Comparison of ENCODE assay signal across 12 cellular contexts in genomic region chr6:82712826-82713225, GRCh38.
DNase-seq lines count a peak whose midpoint lies in the region; ATAC-seq and TF ChIP-seq lines count a peak whose summit lies in the region.
"Had no signal": no experiment of that assay in that cellular context is flagged by ENCODE, and none has a peak within 500 bp of the region (broad histone marks: within the 10 kb centered on the region; RNA-seq: fewer than 3 reads in every experiment).

No MANE protein-coding gene starts in this region.

- peaks cover 14% of the 10 kb centered on the region for H3K9me3 Mint-ChIP-seq in progenitor cell of endocrine pancreas (ENCODE audit: low read depth)
- no peaks in the 10 kb centered on the region for H3K9me3 Mint-ChIP-seq in activated CD4-positive, alpha-beta memory T cell treated with anti-CD3 and anti-CD28 coated beads, Interleukin-2, amount 10 ng/mL, durations not matched to agents 7 days and 5 days

- POLR2A ChIA-PET in activated CD4-positive, alpha-beta memory T cell treated with anti-CD3 and anti-CD28 coated beads, Interleukin-2, amount 10 ng/mL, durations not matched to agents 7 days and 5 days (lab: Charles Lee): no interaction called here

- DNase-seq in NCI-H2196 (lab: John Stamatoyannopoulos, UW; ENCODE audit: unreplicated experiment) (peak; percentile 3), NCI-H2196 treated with DMSO at 0.1 percent for 48 hours (lab: John Stamatoyannopoulos, UW; ENCODE audit: unreplicated experiment) (no peak), KBM-7 (peak; percentile 30), amniotic epithelial cell (ENCODE audit: low read depth) (peak; percentile 6), progenitor cell of endocrine pancreas (ENCODE audit: low spot score, unreplicated experiment) (no peak), SK-N-DZ (ENCODE audit: low spot score) (no peak)
- DNase-seq in activated CD4-positive, alpha-beta memory T cell treated with anti-CD3 and anti-CD28 coated beads, Interleukin-2, amount 10 ng/mL, durations not matched to agents 7 days and 5 days: no peak
- DNase-seq: activated T-cell treated with anti-CD3 and anti-CD28 coated beads, Interleukin-2, amount 50 U/mL, for 24 hours; NCI-H524; ovary had no signal

- peak; percentile 60 for TF ChIP-seq CTCF in progenitor cell of endocrine pancreas (IDR thresholded peaks at IDR 0.05; ENCODE audit: unreplicated experiment)

- H3K27me3 Mint-ChIP-seq in progenitor cell of endocrine pancreas: no peaks in the 10 kb centered on the region
- H3K27me3 Mint-ChIP-seq in activated CD4-positive, alpha-beta memory T cell treated with anti-CD3 and anti-CD28 coated beads, Interleukin-2, amount 10 ng/mL, durations not matched to agents 7 days and 5 days: peaks cover 1% of the 10 kb centered on the region

- no peaks in the 10 kb centered on the region for H3K4me1 Mint-ChIP-seq in progenitor cell of endocrine pancreas (ENCODE audit: low read depth)
- no peaks in the 10 kb centered on the region for H3K4me1 Mint-ChIP-seq in activated CD4-positive, alpha-beta memory T cell treated with anti-CD3 and anti-CD28 coated beads, Interleukin-2, amount 10 ng/mL, durations not matched to agents 7 days and 5 days

- no peak for ATAC-seq in HG03521 (IDR thresholded peaks at IDR 0.05; ENCODE audit: unreplicated experiment)

- in situ Hi-C loops in KBM-7 (cut with MboI; ENCODE audit: low pct_unique_long_range_greater_than_20kb, low sequenced_read_pairs): no loop called here

- CTCF ChIA-PET in activated CD4-positive, alpha-beta memory T cell treated with anti-CD3 and anti-CD28 coated beads, Interleukin-2, amount 10 ng/mL, durations not matched to agents 7 days and 5 days (lab: Charles Lee): interaction anchor here (0.9 to 1.8 kb wide), 6 partner anchors 10 to 442 kb away, joined by 3 to 6 read pairs (median 5); no protein-coding TSS in a partner anchor

- H3K27ac Mint-ChIP-seq in progenitor cell of endocrine pancreas: no peak overlapping the region
- H3K27ac Mint-ChIP-seq in activated CD4-positive, alpha-beta memory T cell treated with anti-CD3 and anti-CD28 coated beads, Interleukin-2, amount 10 ng/mL, durations not matched to agents 7 days and 5 days: no peak overlapping the region
- H3K27ac Mint-ChIP-seq: activated T-cell treated with anti-CD3 and anti-CD28 coated beads, Interleukin-2, amount 50 U/mL, for 24 hours; stimulated activated naive CD8-positive, alpha-beta T cell treated with anti-CD3 and anti-CD28 coated beads, Interleukin-15, Interleukin-2, amounts not matched to agents 100 ng/mL and 50 ng/mL, for 24 hours had no signal

- no peak overlapping the region for H3K4me3 Mint-ChIP-seq in progenitor cell of endocrine pancreas (ENCODE audit: low read depth)
- H3K4me3 Mint-ChIP-seq in activated CD4-positive, alpha-beta memory T cell treated with anti-CD3 and anti-CD28 coated beads, Interleukin-2, amount 10 ng/mL, durations not matched to agents 7 days and 5 days: no peak overlapping the region
- H3K4me3 Mint-ChIP-seq: activated T-cell treated with anti-CD3 and anti-CD28 coated beads, Interleukin-2, amount 50 U/mL, for 24 hours; stimulated activated naive CD8-positive, alpha-beta T cell treated with anti-CD3 and anti-CD28 coated beads, Interleukin-15, Interleukin-2, amounts not matched to agents 100 ng/mL and 50 ng/mL, for 24 hours had no signal

- H3K36me3 Mint-ChIP-seq in progenitor cell of endocrine pancreas (ENCODE audit: insufficient read depth): peaks cover 3% of the 10 kb centered on the region
- no peaks in the 10 kb centered on the region for H3K36me3 Mint-ChIP-seq in activated CD4-positive, alpha-beta memory T cell treated with anti-CD3 and anti-CD28 coated beads, Interleukin-2, amount 10 ng/mL, durations not matched to agents 7 days and 5 days (ENCODE audit: low read depth)

Comparison
In these comparisons a context has a peak if more than half of its experiments do, and no peak if none do; other contexts are left out.
1. DNase-seq: peak in NCI-H2196 (single experiment), KBM-7 (single experiment) and amniotic epithelial cell (single experiment); none in NCI-H2196 treated with DMSO at 0.1 percent for 48 hours (single experiment), progenitor cell of endocrine pancreas (single experiment), activated CD4-positive, alpha-beta memory T cell treated with anti-CD3 and anti-CD28 coated beads, Interleukin-2, amount 10 ng/mL, durations not matched to agents 7 days and 5 days (single experiment) and SK-N-DZ (single experiment).